25 cellular contexts compared by ENCODE assay signal in genomic region chr18:25898965-25899364, GRCh38.
"Had no signal": no experiment of that assay in that cellular context is flagged by ENCODE, and none has a peak within 500 bp of the region (broad histone marks: within the 10 kb centered on the region; RNA-seq: fewer than 3 reads in every experiment).

No MANE protein-coding gene starts in this region.

- H2AFZ ChIP-seq: neural progenitor cell had no signal

- H3K9ac ChIP-seq: neural progenitor cell had no signal

- H3K36me3 ChIP-seq: left lung, neural progenitor cell, sigmoid colon, transverse colon, vagina had no signal

- H3K4me3 ChIP-seq: left lung, lung, neural progenitor cell, sigmoid colon, smooth muscle cell, transverse colon, vagina had no signal

- H3K4me1 ChIP-seq: left lung, sigmoid colon, transverse colon, vagina had no signal

- H3K4me2 ChIP-seq: neural progenitor cell, smooth muscle cell had no signal

- H3K27me3 ChIP-seq: left lung, neural progenitor cell, sigmoid colon, transverse colon, vagina had no signal

- DNase-seq: activated CD4-positive, alpha-beta memory T cell treated with anti-CD3 and anti-CD28 coated beads, Interleukin-2, amount 10 ng/mL, durations not matched to agents 7 days and 5 days; activated CD4-positive, alpha-beta T cell treated with anti-CD3 and anti-CD28 coated beads, Interleukin-2, amount 10 ng/mL, durations not matched to agents 24 days and 14 days; activated effector memory CD4-positive, alpha-beta T cell treated with Interleukin-2 at 50 U/mL for 16 hours; activated naive CD4-positive, alpha-beta T cell treated with anti-CD3 and anti-CD28 coated beads for 36 hours; activated naive CD8-positive, alpha-beta T cell treated with anti-CD3 and anti-CD28 coated beads, Interleukin-2, amount 10 ng/mL, durations not matched to agents 7 days and 5 days; activated T-cell treated with anti-CD3 and anti-CD28 coated beads, Interleukin-2, amount 50 U/mL, for 72 hours; amniotic stem cell; effector CD8-positive, alpha-beta T cell; erythroblast; foreskin fibroblast; immature natural killer cell; left lung; naive thymus-derived CD8-positive, alpha-beta T cell; retina; sigmoid colon; stimulated activated CD4-positive, alpha-beta T cell treated with anti-CD3 and anti-CD28 coated beads, Interleukin-15, amount 100 ng/mL, for 24 hours; stimulated activated CD4-positive, alpha-beta T cell treated with anti-CD3 and anti-CD28 coated beads, Interleukin-2, amount 100 ng/mL, for 48 hours; stimulated activated CD8-positive, alpha-beta memory T cell treated with anti-CD3 and anti-CD28 coated beads, Interleukin-4, amount 100 ng/mL, for 48 hours; stimulated activated naive B cell treated with anti-CD40 and anti-IgM and Interleukin-4, amounts not matched to agents 10 μg/mL and 1 μg/mL and 100 μg/mL, for 72 hours; transverse colon had no signal

- H3K9me3 ChIP-seq: vagina had no signal

- H3K27ac ChIP-seq: left lung, neural progenitor cell, sigmoid colon, transverse colon, vagina, VCaP had no signal
